Comparison of ENCODE assay signal across 8 cellular contexts in genomic region chr3:20039765-20040475, GRCh38. TPM values are rescaled to one million over a fixed set of nuclear protein-coding genes. Genes with fewer than 3 reads are reported as not detected.
DNase-seq lines count a peak whose midpoint lies in the region; ATAC-seq and TF ChIP-seq lines count a peak whose summit lies in the region.

KAT2B (plus strand) TSS chr3:20040446; CDS start chr3:20040478, 32 bp downstream.

- H3K27me3 ChIP-seq in GM23248 (replicated peaks; ENCODE audit: insufficient read depth): no peaks in the 10 kb centered on the region
- H3K27me3 ChIP-seq in left ventricle myocardium inferior (ENCODE audit: low read depth): no peaks in the 10 kb centered on the region
- H3K27me3 ChIP-seq in psoas muscle (ENCODE audit: insufficient read depth in 3 of 3, low read length in 2 of 3): no peaks in the 10 kb centered on the region
- no peaks in the 10 kb centered on the region for H3K27me3 ChIP-seq in uterus

- 0% methylated on average over 12 to 44 of the region's 66 CpGs for WGBS in GM23248 (ENCODE audit: low coverage in 1 of 2, low lambda C conversion rate in 2 of 2, missing lambda C conversion rate in 2 of 2), 2 experiments
- WGBS in psoas muscle, 3 donors: 1% methylated on average over 20 to 59 of the region's 66 CpGs

- H3K9ac ChIP-seq in GM23248: peak within 1 kb of the TSS; percentile 63

- intact Hi-C loops in T-helper 1 cell treated with Interleukin-12 subunit alpha and Interleukin-12 subunit beta and Interleukin-4 antibody, amounts not matched to agents 30 ng/mL and 1 ng/mL, for 36 hours (cut with micrococcal nuclease): loop anchor here (1.0 to 2.0 kb wide), 4 partner anchors 57 to 155 kb away; partner anchors contain the start of gene RAB5A
- intact Hi-C loops in left ventricle myocardium inferior (cut with micrococcal nuclease): no loop called here
- intact Hi-C loops in psoas muscle (cut with DNase I): loop anchor here (1.0 to 10.0 kb wide), 7 partner anchors 17 to 147 kb away; partner anchors contain the start of genes RAB5A (in 2 of the 2) and SGO1 (in 2 of the 2)
- intact Hi-C loops in uterus (cut with DNase I; ENCODE audit: low total_unique reads): loop anchor here (10.0 kb wide), 1 partner anchor 95 kb away; the partner anchor contains the start of gene RAB5A

- H3K4me1 ChIP-seq in GM23248 (ENCODE audit: insufficient read depth) (peaks cover 21% of the 10 kb centered on the region; the same call in 1 of the 2 replicates), left ventricle myocardium inferior (peaks cover 66% of the 10 kb centered on the region), psoas muscle (peaks cover 36% of the 10 kb centered on the region), uterus (peaks cover 0 to 16% of the 10 kb centered on the region in 2 donors)

- no peaks in the 10 kb centered on the region for H3K79me2 ChIP-seq in GM23248 (ENCODE audit: insufficient read depth)

- H2AFZ ChIP-seq in GM23248: peak within 1 kb of the TSS; percentile 98

- TF ChIP-seq POLR2A in uterus (IDR thresholded peaks at IDR 0.05): peak; percentile 45 to 54

- H3K36me3 ChIP-seq in GM23248 (ENCODE audit: low read depth) (no peaks in the 10 kb centered on the region), left ventricle myocardium inferior (no peaks in the 10 kb centered on the region), psoas muscle (ENCODE audit: insufficient read depth in 1 of 2, low read depth in 1 of 2) (no peaks in the 10 kb centered on the region), uterus (no peaks in the 10 kb centered on the region)

- H3K4me3 ChIP-seq in GM08714 (ENCODE audit: low read length): peak within 1 kb of the TSS; percentile 81
- H3K4me3 ChIP-seq in GM23248: peak within 1 kb of the TSS; percentile 97
- peak within 1 kb of the TSS; percentile 94 for H3K4me3 ChIP-seq in left ventricle myocardium inferior
- H3K4me3 ChIP-seq in psoas muscle: peak within 1 kb of the TSS; percentile 78
- peak within 1 kb of the TSS; percentile 81 to 94 for H3K4me3 ChIP-seq in uterus

- DNase-seq in GM23248 (peak; percentile 81), LoVo (ENCODE audit: low spot score) (peak; percentile 67), amniotic epithelial cell (ENCODE audit: low read depth) (peak; percentile 57), left ventricle myocardium inferior (peak; percentile 80), psoas muscle (peak; percentile 81 to 88), uterus (peak; percentile 75 to 78)

- H3K27ac ChIP-seq in GM23248: no peak within 1 kb of the TSS
- H3K27ac ChIP-seq in left ventricle myocardium inferior (replicated peaks): peak within 1 kb of the TSS; percentile 99
- H3K27ac ChIP-seq in psoas muscle: peak within 1 kb of the TSS; percentile 95
- peak within 1 kb of the TSS; percentile 96 to 99 for H3K27ac ChIP-seq in uterus

- H4K20me1 ChIP-seq in GM23248 (ENCODE audit: insufficient read depth): no peaks in the 10 kb centered on the region

- H3K9me3 ChIP-seq in GM23248 (ENCODE audit: low read depth): no peaks in the 10 kb centered on the region
- no peaks in the 10 kb centered on the region for H3K9me3 ChIP-seq in left ventricle myocardium inferior (replicated peaks)
- no peaks in the 10 kb centered on the region for H3K9me3 ChIP-seq in psoas muscle
- H3K9me3 ChIP-seq in uterus: no peaks in the 10 kb centered on the region

- no peaks in the 10 kb centered on the region for H3K9me2 ChIP-seq in GM23248 (ENCODE audit: insufficient read depth)

- peaks cover 8% of the 10 kb centered on the region; the same call in 1 of the 2 replicates for H3F3A ChIP-seq in GM23248 (ENCODE audit: insufficient read depth)

- TF ChIP-seq CTCF in left ventricle myocardium inferior (IDR thresholded peaks at IDR 0.05; ENCODE audit: borderline replicate concordance): peak; percentile 77
- peak; percentile 67 for TF ChIP-seq CTCF in psoas muscle (IDR thresholded peaks at IDR 0.05)
- peak; percentile 51 to 73 (median 68) for TF ChIP-seq CTCF in uterus (IDR thresholded peaks at IDR 0.05)

- ATAC-seq in psoas muscle: peak; percentile 79 to 81 (median 80)

- in situ Hi-C loops in GM23248 (cut with MboI): no loop called here

- peak within 1 kb of the TSS; percentile 92 for H3K4me2 ChIP-seq in GM23248 (ENCODE audit: unreplicated experiment)

RNA-seq across cellular contexts. Expression of gene KAT2B, which starts in this region (rescaled TPM):
- total RNA-seq in GM23248 (2014; rRNA removed; shearing (Covaris generic)): 10.4 and 13.5 TPM in 2 replicates
- 1.5 TPM in 2 replicates for polyA plus RNA-seq in GM23248 (2016; fragmentation: Nextera tagmentation; extraction: Ambion mirVana)
- 146 and 161 TPM in 2 replicates for total RNA-seq in T-helper 1 cell treated with Interleukin-12 subunit alpha and Interleukin-12 subunit beta and Interleukin-4 antibody, amounts not matched to agents 30 ng/mL and 1 ng/mL, for 36 hours
- 94.3 TPM for total RNA-seq in left ventricle myocardium inferior
- total RNA-seq in psoas muscle: 10 to 100 TPM; 27.8 to 62.2 (median 41.9) TPM
- polyA plus RNA-seq in psoas muscle: 10 to 100 TPM; 10.8 to 45.9 (median 18.4) TPM
- 10 to 100 TPM; 12.8 to 52.1 (median 35.2) TPM for total RNA-seq in uterus
